Comparison of ENCODE assay signal across 23 cellular contexts in genomic region chr20:59118855-59119254, GRCh38. TPM values are rescaled to one million over a fixed set of nuclear protein-coding genes. Genes with fewer than 3 reads are reported as not detected.
"Had no signal": no experiment of that assay in that cellular context is flagged by ENCODE, and none has a peak within 500 bp of the region (broad histone marks: within the 10 kb centered on the region; RNA-seq: fewer than 3 reads in every experiment).

No MANE protein-coding gene starts in this region.

- H3K27ac ChIP-seq: Peyer's patch had no signal

- H3K36me3 ChIP-seq: MG63, Peyer's patch had no signal

- H3K4me3 Mint-ChIP-seq: activated CD4-positive, alpha-beta T cell treated with anti-CD3 and anti-CD28 coated beads, Interleukin-2, amount 10 ng/mL, durations not matched to agents 24 days and 14 days; activated CD8-positive, alpha-beta memory T cell treated with anti-CD3 and anti-CD28 coated beads, Interleukin-2, amount 10 ng/mL, durations not matched to agents 7 days and 5 days; activated T-cell treated with anti-CD3 and anti-CD28 coated beads, Interleukin-2, amount 50 U/mL, for 4 hours; T-helper 1 cell treated with Interleukin-12 subunit alpha and Interleukin-12 subunit beta and Interleukin-4 antibody, amounts not matched to agents 30 μg/mL and 1 μg/mL, for 36 hours had no signal

- H3K27ac Mint-ChIP-seq: activated CD8-positive, alpha-beta memory T cell treated with anti-CD3 and anti-CD28 coated beads, Interleukin-2, amount 10 ng/mL, durations not matched to agents 7 days and 5 days; activated naive CD4-positive, alpha-beta T cell treated with anti-CD3 and anti-CD28 coated beads, Interleukin-2, amount 50 U/mL, for 72 hours; T-helper 1 cell treated with Interleukin-12 subunit alpha and Interleukin-12 subunit beta and Interleukin-4 antibody, amounts not matched to agents 30 μg/mL and 1 μg/mL, for 36 hours had no signal

- H3K27me3 Mint-ChIP-seq: activated B cell treated with CpG ODN at 0.5 μM for 24 hours had no signal

- H3K27me3 ChIP-seq: Peyer's patch had no signal

- H3K4me3 ChIP-seq: MG63, Peyer's patch had no signal

- H3K9me3 Mint-ChIP-seq: activated B cell treated with CpG ODN at 0.5 μM for 24 hours had no signal

- ATAC-seq: activated CD8-positive, alpha-beta memory T cell treated with anti-CD3 and anti-CD28 coated beads, Interleukin-2, amount 10 ng/mL, durations not matched to agents 7 days and 5 days; activated naive CD4-positive, alpha-beta T cell treated with anti-CD3 and anti-CD28 coated beads, Interleukin-2, amount 50 U/mL, for 72 hours; activated T-cell treated with anti-CD3 and anti-CD28 coated beads, Interleukin-2, amount 50 U/mL, for 4 hours had no signal

- DNase-seq: activated B cell treated with CpG ODN at 0.5 μM for 24 hours; activated CD4-positive, alpha-beta T cell treated with anti-CD3 and anti-CD28 coated beads for 1 hour; activated CD4-positive, alpha-beta T cell treated with anti-CD3 and anti-CD28 coated beads, Interleukin-2, amount 10 ng/mL, durations not matched to agents 24 days and 14 days; activated CD4-positive, alpha-beta T cell treated with anti-CD3 and anti-CD28 coated beads, Interleukin-2, amount 50 U/mL, for 48 hours; activated CD8-positive, alpha-beta memory T cell treated with anti-CD3 and anti-CD28 coated beads, Interleukin-2, amount 10 ng/mL, durations not matched to agents 7 days and 5 days; activated effector memory CD4-positive, alpha-beta T cell treated with anti-CD3 and anti-CD28 coated beads, Interleukin-2, amount 50 U/mL, for 16 hours; activated naive CD4-positive, alpha-beta T cell treated with Interleukin-2 at 50 U/mL for 16 hours; activated T-cell treated with anti-CD3 and anti-CD28 coated beads, Interleukin-2, amount 50 U/mL, for 4 hours; MG63; MV-4-11; NCI-H1092 treated with DMSO at 0.1 percent for 48 hours; NCI-H1417 treated with DMSO at 0.1 percent for 48 hours; NCI-H2029 treated with DMSO at 0.1 percent for 48 hours; NCI-H510A treated with DMSO at 0.1 percent for 48 hours; NCI-H69; NK-92 treated with Interleukin-12 subunit alpha and Interleukin-12 subunit beta, amount 100 ng/mL, for 24 hours; Peyer's patch; SHP77; T-helper 9 cell had no signal

- H3K9me3 ChIP-seq: MG63, Peyer's patch had no signal

RNA-seq across cellular contexts. Expression of gene ZNF831, which starts 44.8 kb away (rescaled TPM):
- total RNA-seq: cerebellum, SK-MEL-5 had no signal
